18 cellular contexts compared by ENCODE assay signal in the genomic region with DNA sequence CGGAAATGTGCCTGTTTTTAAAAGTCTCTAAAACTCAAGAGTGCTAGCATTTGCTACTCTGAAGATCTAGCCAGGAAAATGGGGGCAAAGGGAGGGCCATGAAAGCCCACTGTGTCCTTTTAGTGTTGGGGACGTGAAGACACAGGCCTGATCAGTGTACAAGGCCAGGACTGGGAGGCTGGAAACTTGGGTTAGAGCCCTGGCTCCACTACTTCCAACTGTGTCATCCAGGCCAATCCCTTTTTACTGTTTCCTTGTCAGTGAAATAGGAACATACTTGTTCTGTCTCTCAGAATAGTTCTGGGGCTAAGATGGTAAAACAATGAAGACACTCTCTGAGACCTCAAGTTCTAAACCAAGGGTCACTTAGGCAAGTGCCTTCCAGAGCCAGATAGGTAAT. TPM values are rescaled to one million over a fixed set of nuclear protein-coding genes. Genes with fewer than 3 reads are reported as not detected.
A peak's percentile ranks its signal among the peaks of the same experiment; 100 is the strongest.
DNase-seq lines count a peak whose midpoint lies in the region; ATAC-seq and TF ChIP-seq lines count a peak whose summit lies in the region.
"Had no signal": no experiment of that assay in that cellular context is flagged by ENCODE, and none has a peak within 500 bp of the region (broad histone marks: within the 10 kb centered on the region; RNA-seq: fewer than 3 reads in every experiment).

No MANE protein-coding gene starts in this region.

- H3K4me1 ChIP-seq in adipocyte (ENCODE audit: control insufficient read depth, insufficient read depth, low read length) (peaks cover 44% of the 10 kb centered on the region), heart right ventricle (peaks cover 0 to 38% (median 22%) of the 10 kb centered on the region in 9 donors), osteoblast (ENCODE audit: insufficient read depth, low read length) (peaks cover 23% of the 10 kb centered on the region), colonic mucosa (no peaks in the 10 kb centered on the region)
- H3K4me1 ChIP-seq: adrenal gland had no signal

- WGBS in heart right ventricle, 2 donors: 53 to 57% methylated on average over 2 of the region's 2 CpGs

- H3K4me3 ChIP-seq in adipocyte (ENCODE audit: low read length) (no peak overlapping the region), heart right ventricle (no peak overlapping the region), osteoblast (ENCODE audit: insufficient read depth, low read length) (no peak overlapping the region), colonic mucosa (no peak overlapping the region)
- H3K4me3 ChIP-seq: adrenal gland had no signal

- H3K27me3 ChIP-seq in adipocyte (replicated peaks; ENCODE audit: control insufficient read depth, insufficient read depth, low read length): no peaks in the 10 kb centered on the region
- no peaks in the 10 kb centered on the region for H3K27me3 ChIP-seq in heart right ventricle
- H3K27me3 ChIP-seq in osteoblast (ENCODE audit: insufficient read depth, low read length): no peaks in the 10 kb centered on the region
- no peaks in the 10 kb centered on the region for H3K27me3 ChIP-seq in colonic mucosa
- H3K27me3 ChIP-seq: adrenal gland had no signal

- ATAC-seq in heart right ventricle: peak; percentile 73 to 92 (median 83)
- ATAC-seq: naive thymus-derived CD4-positive, alpha-beta T cell had no signal

- H3K4me2 ChIP-seq in osteoblast (ENCODE audit: insufficient read depth, low read length): no peak overlapping the region

- H3K9ac ChIP-seq in adipocyte (ENCODE audit: low read length): peak overlapping the region; percentile 10
- no peak overlapping the region for H3K9ac ChIP-seq in colonic mucosa (ENCODE audit: low read depth in 2 of 2, low read length in 2 of 2)

- peak overlapping the region in 9 of 10 donors; percentile 4 to 74 (median 59) for H3K27ac ChIP-seq in heart right ventricle
- no peak overlapping the region for H3K27ac ChIP-seq in osteoblast (ENCODE audit: low read depth, low read length)
- no peak overlapping the region for H3K27ac ChIP-seq in colonic mucosa

- DNase-seq in adipocyte (ENCODE audit: low read depth) (peak; percentile 14), heart right ventricle (peak in 1 of 2 donors; percentile 61), osteoblast (ENCODE audit: insufficient read length, low spot score, missing footprints) (no peak), ureter (ENCODE audit: low spot score) (peak; percentile 55), colonic mucosa (no peak), GF-D8 (lab: John Stamatoyannopoulos, UW) (no peak), NCI-H526 (lab: John Stamatoyannopoulos, UW) (no peak)
- DNase-seq: activated CD4-positive, alpha-beta T cell treated with anti-CD3 and anti-CD28 coated beads for 4 hours; activated effector memory CD4-positive, alpha-beta T cell treated with Interleukin-2 at 50 U/mL for 16 hours; adrenal gland; COR-L47; effector memory CD4-positive, alpha-beta T cell; Kasumi-1; naive thymus-derived CD4-positive, alpha-beta T cell; NCI-H2171 had no signal

- H3K9me3 ChIP-seq in adipocyte (ENCODE audit: control insufficient read depth, low read length) (no peaks in the 10 kb centered on the region), heart right ventricle (no peaks in the 10 kb centered on the region), osteoblast (ENCODE audit: low read depth, low read length) (no peaks in the 10 kb centered on the region), colonic mucosa (no peaks in the 10 kb centered on the region)
- H3K9me3 ChIP-seq: adrenal gland had no signal

- TF ChIP-seq CTCF in heart right ventricle (IDR thresholded peaks at IDR 0.05) (no peak), osteoblast (IDR thresholded peaks at IDR 0.05; ENCODE audit: extremely low read depth, low read depth, low read length) (no peak), colonic mucosa (IDR thresholded peaks at IDR 0.05) (no peak)

- H3K79me2 ChIP-seq in osteoblast (ENCODE audit: insufficient read depth, low read length): no peaks in the 10 kb centered on the region

- peak overlapping the region; percentile 67 for H2AFZ ChIP-seq in osteoblast (ENCODE audit: low read length)

- intact Hi-C loops in heart right ventricle (cut with DNase I) (no loop called here), colonic mucosa (cut with DNase I) (no loop called here)

- H3K36me3 ChIP-seq in adipocyte (ENCODE audit: control insufficient read depth, insufficient read depth, low read length, severe bottlenecking) (no peaks in the 10 kb centered on the region), heart right ventricle (no peaks in the 10 kb centered on the region), osteoblast (ENCODE audit: insufficient read depth, low read length) (no peaks in the 10 kb centered on the region), colonic mucosa (no peaks in the 10 kb centered on the region)
- H3K36me3 ChIP-seq: adrenal gland had no signal

- no peaks in the 10 kb centered on the region for H4K20me1 ChIP-seq in osteoblast (ENCODE audit: insufficient read depth, low read length)

RNA-seq across cellular contexts. Expression of gene B4GALT1, which starts 30.1 kb away (rescaled TPM):
- total RNA-seq in heart right ventricle: 100 to 1,000 TPM in 1 of 10 donors, 10 to 100 TPM in 9; 30.0 to 117 (median 43.1) TPM
- 10 to 100 TPM; 14.8 to 29.0 TPM for polyA plus RNA-seq in heart right ventricle
- total RNA-seq in osteoblast: 63.7 and 76.3 TPM in 2 replicates
- 107 TPM for total RNA-seq in ureter
- total RNA-seq in colonic mucosa: 10 to 100 TPM; 76.9 to 78.7 TPM

RNA-seq across cellular contexts. Expression of gene SPINK4, which starts 42.7 kb away (rescaled TPM):
- total RNA-seq in heart right ventricle: not detected
- not detected for polyA plus RNA-seq in heart right ventricle
- not detected in 2 replicates for total RNA-seq in osteoblast
- total RNA-seq in ureter: not detected
- 100 to 1,000 TPM; 212 to 214 TPM for total RNA-seq in colonic mucosa
- total RNA-seq: fibroblast of villous mesenchyme; naive thymus-derived CD4-positive, alpha-beta T cell; progenitor cell of endocrine pancreas; RPMI7951 had no signal
- polyA plus RNA-seq: naive thymus-derived CD4-positive, alpha-beta T cell had no signal

Comparison
In these comparisons a context has a peak if more than half of its experiments do, and no peak if none do; other contexts are left out.
1. DNase-seq: peak in adipocyte (single experiment) and ureter (single experiment); none in osteoblast (single experiment), colonic mucosa (single experiment), GF-D8 (single experiment) and NCI-H526 (0 of 2).
2. H3K27ac ChIP-seq: peak in heart right ventricle (9 of 10); none in osteoblast (single experiment) and colonic mucosa (single experiment).
3. RNA of gene SPINK4, which starts 42.7 kb away (total RNA-seq): 212 to 214 TPM in colonic mucosa; not detected in ureter (single experiment), not detected in heart right ventricle and not detected in osteoblast; every median in the first group is over 100 times any median in the second.